Comparison of ENCODE assay signal across 30 cellular contexts in genomic region chr15:31226011-31226410, GRCh38.
"Had no signal": no experiment of that assay in that cellular context is flagged by ENCODE, and none has a peak within 500 bp of the region (broad histone marks: within the 10 kb centered on the region; RNA-seq: fewer than 3 reads in every experiment).

No MANE protein-coding gene starts in this region.

- H3K36me3 Mint-ChIP-seq: activated naive CD8-positive, alpha-beta T cell treated with anti-CD3 and anti-CD28 coated beads for 36 hours had no signal

- H3K27me3 Mint-ChIP-seq: activated naive CD8-positive, alpha-beta T cell treated with anti-CD3 and anti-CD28 coated beads for 36 hours had no signal

- H3K27ac Mint-ChIP-seq: activated naive CD4-positive, alpha-beta T cell treated with anti-CD3 and anti-CD28 coated beads for 36 hours; activated naive CD8-positive, alpha-beta T cell treated with anti-CD3 and anti-CD28 coated beads for 36 hours; nephron had no signal

- H3K4me3 Mint-ChIP-seq: activated naive CD4-positive, alpha-beta T cell treated with anti-CD3 and anti-CD28 coated beads for 36 hours; activated naive CD8-positive, alpha-beta T cell treated with anti-CD3 and anti-CD28 coated beads for 36 hours; nephron had no signal

- H3K27ac ChIP-seq: adrenal gland, body of pancreas, coronary artery, dorsolateral prefrontal cortex, gastrocnemius medialis, left lung, ovary, prostate gland, suprapubic skin, tibial nerve had no signal

- ATAC-seq: body of pancreas, gastrocnemius medialis, left lung had no signal

- H3K4me2 ChIP-seq: smooth muscle cell had no signal

- H3K4me3 ChIP-seq: adrenal gland, body of pancreas, coronary artery, dorsolateral prefrontal cortex, gastrocnemius medialis, left lung, lung, ovary, prostate gland, smooth muscle cell, suprapubic skin, tibial nerve had no signal

- H3K36me3 ChIP-seq: adrenal gland, gastrocnemius medialis, left lung, ovary, prostate gland, suprapubic skin, tibial nerve had no signal

- H3K27me3 ChIP-seq: adrenal gland, body of pancreas, dorsolateral prefrontal cortex, gastrocnemius medialis, left lung, ovary, tibial nerve had no signal

- H3K9me3 Mint-ChIP-seq: activated naive CD4-positive, alpha-beta T cell treated with anti-CD3 and anti-CD28 coated beads for 36 hours; activated naive CD8-positive, alpha-beta T cell treated with anti-CD3 and anti-CD28 coated beads for 36 hours; nephron had no signal

- H3K4me1 ChIP-seq: prostate gland had no signal

- FAIRE-seq: islet of Langerhans had no signal

- DNase-seq: activated CD4-positive, alpha-beta T cell treated with anti-CD3 and anti-CD28 coated beads for 4 hours; activated CD4-positive, alpha-beta T cell treated with anti-CD3 and anti-CD28 coated beads, Interleukin-2, amount 50 U/mL, for 48 hours; activated CD8-positive, alpha-beta memory T cell treated with anti-CD3 and anti-CD28 coated beads for 24 hours; activated effector memory CD4-positive, alpha-beta T cell treated with anti-CD3 and anti-CD28 coated beads, Interleukin-2, amount 50 U/mL, for 16 hours; activated naive CD4-positive, alpha-beta T cell treated with anti-CD3 and anti-CD28 coated beads for 36 hours; activated naive CD8-positive, alpha-beta T cell treated with anti-CD3 and anti-CD28 coated beads for 36 hours; adrenal gland; aorta; body of pancreas; effector memory CD4-positive, alpha-beta T cell; gastrocnemius medialis; glutamatergic neuron; mesendoderm; ovary; retina; stimulated activated CD4-positive, alpha-beta T cell treated with anti-CD3 and anti-CD28 coated beads, Interleukin-1b, Interleukin-23, amount 100 ng/mL, for 48 hours; stimulated activated CD4-positive, alpha-beta T cell treated with anti-CD3 and anti-CD28 coated beads, Interleukin-4, amount 100 ng/mL, for 4 hours; stimulated activated CD8-positive, alpha-beta memory T cell treated with anti-CD3 and anti-CD28 coated beads, Interleukin-4, amount 100 ng/mL, for 48 hours; stimulated activated naive CD4-positive, alpha-beta T cell; T-helper 2 cell had no signal

- H3K9me3 ChIP-seq: adrenal gland, body of pancreas, gastrocnemius medialis, left lung, ovary, prostate gland, suprapubic skin, tibial nerve had no signal
